ENCODE assay signal across 1 cellular context in the genomic region with DNA sequence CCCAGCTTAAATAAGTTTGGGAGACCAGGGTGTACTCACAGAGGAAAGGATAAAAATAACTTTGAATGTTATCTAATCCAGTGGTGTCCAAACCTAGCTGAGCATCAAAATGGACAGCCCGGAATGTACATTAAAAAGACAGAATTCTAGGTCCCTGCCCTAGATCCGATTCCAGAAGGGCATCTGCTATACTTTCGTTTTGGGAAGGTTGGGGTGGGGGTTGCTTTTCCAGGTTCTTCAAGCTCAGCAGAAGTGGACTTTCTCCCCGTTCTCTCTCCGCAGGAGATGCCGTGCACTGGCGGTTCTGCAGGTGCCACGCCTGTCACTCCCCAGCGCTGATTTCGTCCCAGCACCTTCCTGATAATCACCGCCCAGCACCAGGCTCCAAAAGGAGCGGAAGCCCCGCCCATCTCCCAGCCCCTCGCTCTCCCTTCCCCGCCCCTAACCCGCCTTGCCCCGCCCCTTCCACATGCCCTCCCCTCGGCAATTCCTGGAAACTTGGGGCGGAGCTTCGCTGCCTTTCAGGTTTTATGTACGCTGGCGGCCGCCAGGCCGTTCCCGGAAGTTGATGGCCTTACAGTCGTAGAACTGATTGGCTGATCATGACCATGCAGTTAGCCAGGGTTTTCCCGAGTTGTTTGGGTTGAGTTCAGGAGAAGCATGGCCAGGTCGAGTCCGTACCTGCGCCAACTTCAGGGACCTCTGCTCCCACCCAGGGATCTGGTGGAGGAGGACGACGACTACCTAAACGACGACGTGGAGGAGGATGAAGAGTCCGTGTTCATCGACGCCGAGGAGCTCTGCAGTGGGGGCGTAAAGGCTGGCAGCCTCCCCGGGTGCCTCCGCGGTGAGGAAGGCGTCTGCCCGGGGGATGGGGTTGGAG.
A peak's percentile ranks its signal among the peaks of the same experiment; 100 is the strongest.
TF ChIP-seq lines count a peak whose summit lies in the region.

A gene (plus strand): TSS at position 550 of the 883 bp plus-strand sequence. CDS start 111 bp downstream, at position 661.

TF ChIP-seq in HepG2, 621 proteins besides CTCF, POLR2A, EP300 and RAD21 (continued from another document and continues in another):
- TF ChIP-seq, protein P1, sequence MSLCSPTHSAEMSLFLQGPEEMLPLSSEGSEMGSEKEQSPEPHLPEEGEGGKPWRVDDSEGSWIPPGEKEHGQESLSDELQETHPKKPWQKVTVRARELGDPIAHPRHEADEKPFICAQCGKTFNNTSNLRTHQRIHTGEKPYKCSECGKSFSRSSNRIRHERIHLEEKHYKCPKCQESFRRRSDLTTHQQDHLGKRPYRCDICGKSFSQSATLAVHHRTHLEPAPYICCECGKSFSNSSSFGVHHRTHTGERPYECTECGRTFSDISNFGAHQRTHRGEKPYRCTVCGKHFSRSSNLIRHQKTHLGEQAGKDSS (CRISPR knock-in tag; IDR thresholded peaks at IDR 0.05; ENCODE audit: borderline replicate concordance, low read depth), result peak; percentile 78; the same call in 1 of the 2 replicates
- no peak for TF ChIP-seq CHD2 (IDR thresholded peaks at IDR 0.05; ENCODE audit: low read depth, low read length)
- no peak for TF ChIP-seq SIN3A (IDR thresholded peaks at IDR 0.05; ENCODE audit: borderline replicate concordance, low read depth, low read length)
- TF ChIP-seq, protein P2, sequence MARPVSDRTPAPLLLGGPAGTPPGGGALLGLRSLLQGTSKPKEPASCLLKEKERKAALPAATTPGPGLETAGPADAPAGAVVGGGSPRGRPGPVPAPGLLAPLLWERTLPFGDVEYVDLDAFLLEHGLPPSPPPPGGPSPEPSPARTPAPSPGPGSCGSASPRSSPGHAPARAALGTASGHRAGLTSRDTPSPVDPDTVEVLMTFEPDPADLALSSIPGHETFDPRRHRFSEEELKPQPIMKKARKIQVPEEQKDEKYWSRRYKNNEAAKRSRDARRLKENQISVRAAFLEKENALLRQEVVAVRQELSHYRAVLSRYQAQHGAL (CRISPR knock-in tag; IDR thresholded peaks at IDR 0.05; ENCODE audit: not compliant biosample characterization), result peak; percentile 27
- no peak; the same call in 1 of the 2 replicates for TF ChIP-seq ZNF747 (CRISPR knock-in tag; IDR thresholded peaks at IDR 0.05; ENCODE audit: borderline replicate concordance)
- TF ChIP-seq ZNF614 (CRISPR knock-in tag; IDR thresholded peaks at IDR 0.05; ENCODE audit: borderline replicate concordance), result no peak
- TF ChIP-seq, protein P3, sequence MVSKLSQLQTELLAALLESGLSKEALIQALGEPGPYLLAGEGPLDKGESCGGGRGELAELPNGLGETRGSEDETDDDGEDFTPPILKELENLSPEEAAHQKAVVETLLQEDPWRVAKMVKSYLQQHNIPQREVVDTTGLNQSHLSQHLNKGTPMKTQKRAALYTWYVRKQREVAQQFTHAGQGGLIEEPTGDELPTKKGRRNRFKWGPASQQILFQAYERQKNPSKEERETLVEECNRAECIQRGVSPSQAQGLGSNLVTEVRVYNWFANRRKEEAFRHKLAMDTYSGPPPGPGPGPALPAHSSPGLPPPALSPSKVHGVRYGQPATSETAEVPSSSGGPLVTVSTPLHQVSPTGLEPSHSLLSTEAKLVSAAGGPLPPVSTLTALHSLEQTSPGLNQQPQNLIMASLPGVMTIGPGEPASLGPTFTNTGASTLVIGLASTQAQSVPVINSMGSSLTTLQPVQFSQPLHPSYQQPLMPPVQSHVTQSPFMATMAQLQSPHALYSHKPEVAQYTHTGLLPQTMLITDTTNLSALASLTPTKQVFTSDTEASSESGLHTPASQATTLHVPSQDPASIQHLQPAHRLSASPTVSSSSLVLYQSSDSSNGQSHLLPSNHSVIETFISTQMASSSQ (IDR thresholded peaks at IDR 0.05; ENCODE audit: low read depth), result no peak
- TF ChIP-seq, protein P3 (CRISPR knock-in tag; IDR thresholded peaks at IDR 0.05; ENCODE audit: borderline replicate concordance), result 0 out of 2 replicates have a peak, but pooled peaks have one; percentile 30
- TF ChIP-seq GFI1 (CRISPR knock-in tag; IDR thresholded peaks at IDR 0.05; ENCODE audit: borderline replicate concordance), result 0 out of 2 replicates have a peak, but pooled peaks have one; percentile 68
- peak; percentile 33; the same call in 1 of the 2 replicates for TF ChIP-seq ZNF12 (CRISPR knock-in tag; IDR thresholded peaks at IDR 0.05)
- peak; percentile 77; the same call in 1 of the 3 replicates for TF ChIP-seq MXI1 (IDR thresholded peaks at IDR 0.05; ENCODE audit: borderline replicate concordance, low read depth, low read length)
- TF ChIP-seq, protein P4, sequence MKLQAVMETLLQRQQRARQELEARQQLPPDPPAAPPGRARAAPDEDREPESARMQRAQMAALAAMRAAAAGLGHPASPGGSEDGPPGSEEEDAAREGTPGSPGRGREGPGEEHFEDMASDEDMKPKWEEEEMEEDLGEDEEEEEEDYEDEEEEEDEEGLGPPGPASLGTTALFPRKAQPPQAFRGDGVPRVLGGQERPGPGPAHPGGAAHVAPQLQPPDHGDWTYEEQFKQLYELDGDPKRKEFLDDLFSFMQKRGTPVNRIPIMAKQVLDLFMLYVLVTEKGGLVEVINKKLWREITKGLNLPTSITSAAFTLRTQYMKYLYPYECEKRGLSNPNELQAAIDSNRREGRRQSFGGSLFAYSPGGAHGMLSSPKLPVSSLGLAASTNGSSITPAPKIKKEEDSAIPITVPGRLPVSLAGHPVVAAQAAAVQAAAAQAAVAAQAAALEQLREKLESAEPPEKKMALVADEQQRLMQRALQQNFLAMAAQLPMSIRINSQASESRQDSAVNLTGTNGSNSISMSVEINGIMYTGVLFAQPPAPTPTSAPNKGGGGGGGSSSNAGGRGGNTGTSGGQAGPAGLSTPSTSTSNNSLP (IDR thresholded peaks at IDR 0.05; ENCODE audit: low read depth, low read length), result no peak
- TF ChIP-seq ZNF34 (CRISPR knock-in tag; IDR thresholded peaks at IDR 0.05; ENCODE audit: borderline replicate concordance), result peak; percentile 65; the same call in 1 of the 2 replicates
- TF ChIP-seq, protein P5, sequence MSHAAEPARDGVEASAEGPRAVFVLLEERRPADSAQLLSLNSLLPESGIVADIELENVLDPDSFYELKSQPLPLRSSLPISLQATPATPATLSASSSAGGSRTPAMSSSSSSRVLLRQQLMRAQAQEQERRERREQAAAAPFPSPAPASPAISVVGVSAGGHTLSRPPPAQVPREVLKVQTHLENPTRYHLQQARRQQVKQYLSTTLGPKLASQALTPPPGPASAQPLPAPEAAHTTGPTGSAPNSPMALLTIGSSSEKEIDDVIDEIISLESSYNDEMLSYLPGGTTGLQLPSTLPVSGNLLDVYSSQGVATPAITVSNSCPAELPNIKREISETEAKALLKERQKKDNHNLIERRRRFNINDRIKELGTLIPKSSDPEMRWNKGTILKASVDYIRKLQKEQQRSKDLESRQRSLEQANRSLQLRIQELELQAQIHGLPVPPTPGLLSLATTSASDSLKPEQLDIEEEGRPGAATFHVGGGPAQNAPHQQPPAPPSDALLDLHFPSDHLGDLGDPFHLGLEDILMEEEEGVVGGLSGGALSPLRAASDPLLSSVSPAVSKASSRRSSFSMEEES (CRISPR knock-in tag; IDR thresholded peaks at IDR 0.05), result no peak; the same call in none of the 2 replicates
- no peak for TF ChIP-seq ZNF775 (CRISPR knock-in tag; IDR thresholded peaks at IDR 0.05; ENCODE audit: borderline replicate concordance)
- TF ChIP-seq ZFY (CRISPR knock-in tag; IDR thresholded peaks at IDR 0.05), result peak; percentile 68
- TF ChIP-seq ADNP (CRISPR knock-in tag; IDR thresholded peaks at IDR 0.05), result no peak
- TF ChIP-seq, protein P6, sequence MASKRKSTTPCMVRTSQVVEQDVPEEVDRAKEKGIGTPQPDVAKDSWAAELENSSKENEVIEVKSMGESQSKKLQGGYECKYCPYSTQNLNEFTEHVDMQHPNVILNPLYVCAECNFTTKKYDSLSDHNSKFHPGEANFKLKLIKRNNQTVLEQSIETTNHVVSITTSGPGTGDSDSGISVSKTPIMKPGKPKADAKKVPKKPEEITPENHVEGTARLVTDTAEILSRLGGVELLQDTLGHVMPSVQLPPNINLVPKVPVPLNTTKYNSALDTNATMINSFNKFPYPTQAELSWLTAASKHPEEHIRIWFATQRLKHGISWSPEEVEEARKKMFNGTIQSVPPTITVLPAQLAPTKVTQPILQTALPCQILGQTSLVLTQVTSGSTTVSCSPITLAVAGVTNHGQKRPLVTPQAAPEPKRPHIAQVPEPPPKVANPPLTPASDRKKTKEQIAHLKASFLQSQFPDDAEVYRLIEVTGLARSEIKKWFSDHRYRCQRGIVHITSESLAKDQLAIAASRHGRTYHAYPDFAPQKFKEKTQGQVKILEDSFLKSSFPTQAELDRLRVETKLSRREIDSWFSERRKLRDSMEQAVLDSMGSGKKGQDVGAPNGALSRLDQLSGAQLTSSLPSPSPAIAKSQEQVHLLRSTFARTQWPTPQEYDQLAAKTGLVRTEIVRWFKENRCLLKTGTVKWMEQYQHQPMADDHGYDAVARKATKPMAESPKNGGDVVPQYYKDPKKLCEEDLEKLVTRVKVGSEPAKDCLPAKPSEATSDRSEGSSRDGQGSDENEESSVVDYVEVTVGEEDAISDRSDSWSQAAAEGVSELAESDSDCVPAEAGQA (IDR thresholded peaks at IDR 0.05; ENCODE audit: low read depth), result no peak
- TF ChIP-seq, protein P6 (CRISPR knock-in tag; IDR thresholded peaks at IDR 0.05; ENCODE audit: borderline replicate concordance), result no peak
- no peak for TF ChIP-seq U2AF1 (optimal IDR thresholded peaks at IDR 0.05; ENCODE audit: low read depth, low read length)
- no peak for TF ChIP-seq MZF1 (CRISPR knock-in tag; IDR thresholded peaks at IDR 0.05; ENCODE audit: borderline replicate concordance)
- TF ChIP-seq RFXANK (CRISPR knock-in tag; IDR thresholded peaks at IDR 0.05), result no peak
- TF ChIP-seq EHMT2 (IDR thresholded peaks at IDR 0.05; ENCODE audit: borderline replicate concordance, low read depth, low read length), result peak; percentile 66; the same call in 1 of the 2 replicates
- no peak for TF ChIP-seq ZNF720 (CRISPR knock-in tag; IDR thresholded peaks at IDR 0.05)
- no peak for TF ChIP-seq ZNF383 (CRISPR knock-in tag; IDR thresholded peaks at IDR 0.05; ENCODE audit: borderline replicate concordance)
- TF ChIP-seq PRMT3 (CRISPR knock-in tag; IDR thresholded peaks at IDR 0.05; ENCODE audit: borderline replicate concordance, low read depth), result 0 out of 2 replicates have a peak, but pooled peaks have one; percentile 41
- TF ChIP-seq, protein P7, sequence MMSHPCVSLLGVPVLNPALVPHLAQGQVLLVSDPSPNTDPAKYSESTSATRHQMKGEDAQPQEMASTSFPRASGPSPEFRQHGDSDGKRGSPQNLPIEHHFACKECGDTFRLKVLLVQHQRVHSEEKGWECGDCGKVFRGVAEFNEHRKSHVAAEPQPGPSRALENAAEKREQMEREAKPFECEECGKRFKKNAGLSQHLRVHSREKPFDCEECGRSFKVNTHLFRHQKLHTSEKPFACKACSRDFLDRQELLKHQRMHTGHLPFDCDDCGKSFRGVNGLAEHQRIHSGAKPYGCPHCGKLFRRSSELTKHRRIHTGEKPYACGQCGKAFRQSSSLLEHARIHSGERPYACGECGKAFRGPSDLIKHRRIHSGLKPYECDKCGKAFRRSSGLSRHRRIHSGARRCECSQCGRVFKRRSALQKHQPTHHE (CRISPR knock-in tag; IDR thresholded peaks at IDR 0.05; ENCODE audit: borderline replicate concordance), result peak; percentile 74; the same call in 1 of the 2 replicates
- TF ChIP-seq BHLHE40 (IDR thresholded peaks at IDR 0.05; ENCODE audit: low read length), result no peak
- TF ChIP-seq, protein P8, sequence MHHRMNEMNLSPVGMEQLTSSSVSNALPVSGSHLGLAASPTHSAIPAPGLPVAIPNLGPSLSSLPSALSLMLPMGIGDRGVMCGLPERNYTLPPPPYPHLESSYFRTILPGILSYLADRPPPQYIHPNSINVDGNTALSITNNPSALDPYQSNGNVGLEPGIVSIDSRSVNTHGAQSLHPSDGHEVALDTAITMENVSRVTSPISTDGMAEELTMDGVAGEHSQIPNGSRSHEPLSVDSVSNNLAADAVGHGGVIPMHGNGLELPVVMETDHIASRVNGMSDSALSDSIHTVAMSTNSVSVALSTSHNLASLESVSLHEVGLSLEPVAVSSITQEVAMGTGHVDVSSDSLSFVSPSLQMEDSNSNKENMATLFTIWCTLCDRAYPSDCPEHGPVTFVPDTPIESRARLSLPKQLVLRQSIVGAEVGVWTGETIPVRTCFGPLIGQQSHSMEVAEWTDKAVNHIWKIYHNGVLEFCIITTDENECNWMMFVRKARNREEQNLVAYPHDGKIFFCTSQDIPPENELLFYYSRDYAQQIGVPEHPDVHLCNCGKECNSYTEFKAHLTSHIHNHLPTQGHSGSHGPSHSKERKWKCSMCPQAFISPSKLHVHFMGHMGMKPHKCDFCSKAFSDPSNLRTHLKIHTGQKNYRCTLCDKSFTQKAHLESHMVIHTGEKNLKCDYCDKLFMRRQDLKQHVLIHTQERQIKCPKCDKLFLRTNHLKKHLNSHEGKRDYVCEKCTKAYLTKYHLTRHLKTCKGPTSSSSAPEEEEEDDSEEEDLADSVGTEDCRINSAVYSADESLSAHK (CRISPR knock-in tag; IDR thresholded peaks at IDR 0.05; ENCODE audit: borderline replicate concordance), result no peak
- TF ChIP-seq MEIS1 (CRISPR knock-in tag; IDR thresholded peaks at IDR 0.05; ENCODE audit: borderline replicate concordance), result 0 out of 2 replicates have a peak, but pooled peaks have one; percentile 27
- TF ChIP-seq ZNF282 (IDR thresholded peaks at IDR 0.05; ENCODE audit: partially characterized antibody), result no peak
- no peak for TF ChIP-seq ZNF816 (CRISPR knock-in tag; IDR thresholded peaks at IDR 0.05; ENCODE audit: borderline replicate concordance)
